Comparison of ENCODE assay signal across 9 cellular contexts in the genomic region with DNA sequence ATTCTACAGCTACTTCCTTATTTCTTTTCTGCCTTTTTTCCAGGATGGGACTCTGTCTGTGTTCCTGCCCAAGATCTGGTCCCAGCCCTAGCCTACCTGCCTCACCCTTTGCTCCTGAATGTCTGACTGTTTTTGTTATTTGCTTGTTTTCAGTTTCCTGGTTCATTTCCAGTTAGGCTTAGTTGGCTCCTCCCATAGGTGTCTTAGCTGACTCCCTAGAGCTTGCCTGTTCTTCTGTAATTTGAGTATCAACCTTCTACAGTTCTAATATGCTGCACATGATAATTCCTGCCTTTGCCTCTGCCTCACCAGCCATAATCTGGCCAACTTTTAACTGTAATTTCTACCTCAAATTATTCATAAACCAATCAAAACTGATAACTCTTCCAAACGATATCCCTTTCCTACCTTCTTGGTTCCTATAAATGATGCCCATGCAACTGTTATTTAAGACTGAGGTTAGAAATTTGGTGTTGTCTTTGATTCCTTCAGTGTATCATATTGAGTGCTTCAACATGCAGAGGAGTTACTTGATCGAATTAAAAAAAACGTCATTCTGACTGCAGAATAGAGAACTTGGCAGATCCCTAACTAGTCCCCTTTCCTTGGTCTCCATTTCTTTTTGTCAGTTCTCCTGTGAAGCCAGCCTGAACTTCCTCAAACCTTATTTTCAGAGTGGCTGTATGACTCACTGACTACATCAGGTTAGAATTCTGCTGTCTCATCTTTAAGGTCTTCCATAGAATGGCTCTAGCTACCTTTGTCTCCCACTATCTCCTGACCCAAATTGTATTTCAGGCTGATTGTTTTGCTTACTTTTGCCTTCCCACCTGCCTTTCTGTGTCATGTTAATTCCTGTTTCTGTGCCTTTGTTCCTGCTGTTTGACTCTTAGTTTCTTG. TPM values are rescaled to one million over a fixed set of nuclear protein-coding genes. Genes with fewer than 3 reads are reported as not detected.
DNase-seq lines count a peak whose midpoint lies in the region; ATAC-seq and TF ChIP-seq lines count a peak whose summit lies in the region.
"Had no signal": no experiment of that assay in that cellular context is flagged by ENCODE, and none has a peak within 500 bp of the region (broad histone marks: within the 10 kb centered on the region; RNA-seq: fewer than 3 reads in every experiment).

No MANE protein-coding gene starts in this region.

- H3K9me3 ChIP-seq in lung (ENCODE audit: control insufficient read depth in 2 of 2, insufficient read depth in 1 of 2, low read length in 1 of 2) (no peaks in the 10 kb centered on the region), uterus (no peaks in the 10 kb centered on the region)

- H3K27me3 Mint-ChIP-seq in activated T-cell treated with anti-CD3 and anti-CD28 coated beads, Interleukin-2, amount 50 U/mL, for 4 hours (ENCODE audit: low read depth): no peaks in the 10 kb centered on the region
- H3K27me3 Mint-ChIP-seq: activated naive CD8-positive, alpha-beta T cell treated with anti-CD3 and anti-CD28 coated beads, Interleukin-2, amount 10 ng/mL, durations not matched to agents 7 days and 5 days had no signal

- H3K27me3 ChIP-seq in lung (ENCODE audit: control insufficient read depth, insufficient read depth) (no peaks in the 10 kb centered on the region), uterus (no peaks in the 10 kb centered on the region)

- no peaks in the 10 kb centered on the region for H3K9me3 Mint-ChIP-seq in activated T-cell treated with anti-CD3 and anti-CD28 coated beads, Interleukin-2, amount 50 U/mL, for 4 hours
- H3K9me3 Mint-ChIP-seq: activated naive CD8-positive, alpha-beta T cell treated with anti-CD3 and anti-CD28 coated beads, Interleukin-2, amount 10 ng/mL, durations not matched to agents 7 days and 5 days had no signal

- H3K4me3 ChIP-seq in lung (no peak overlapping the region), uterus (no peak overlapping the region)

- peaks cover 42% of the 10 kb centered on the region for H3K4me1 Mint-ChIP-seq in activated T-cell treated with anti-CD3 and anti-CD28 coated beads, Interleukin-2, amount 50 U/mL, for 4 hours (ENCODE audit: low read depth)

- TF ChIP-seq CTCF in lung (IDR thresholded peaks at IDR 0.05; ENCODE audit: control extremely low read depth, extremely low read depth) (no peak), uterus (IDR thresholded peaks at IDR 0.05) (no peak)

- H3K36me3 ChIP-seq in lung (ENCODE audit: control insufficient read depth in 2 of 2, insufficient read depth in 2 of 2, low read length in 2 of 2): no peaks in the 10 kb centered on the region
- no peaks in the 10 kb centered on the region for H3K36me3 ChIP-seq in uterus

- peak; percentile 52 to 60 for ATAC-seq in activated T-cell treated with anti-CD3 and anti-CD28 coated beads, Interleukin-2, amount 50 U/mL, for 4 hours
- ATAC-seq in lung (ENCODE audit: insufficient read depth, low FRiP score): peak; percentile 52
- no peak for ATAC-seq in GM21528 (IDR thresholded peaks at IDR 0.05; ENCODE audit: low FRiP score, unreplicated experiment)
- no peak for ATAC-seq in HG03460 (IDR thresholded peaks at IDR 0.05; ENCODE audit: unreplicated experiment)

- in situ Hi-C loops in T47D (cut with HindIII; ENCODE audit: low pct_unique_long_range_greater_than_20kb, low sequenced_read_pairs): no loop called here

- no peak for DNase-seq in activated T-cell treated with anti-CD3 and anti-CD28 coated beads, Interleukin-2, amount 50 U/mL, for 4 hours
- DNase-seq in activated T-cell treated with anti-CD3 and anti-CD28 coated beads for 4 hours (no peak), NCI-H510A treated with DMSO at 0.1 percent for 48 hours (lab: John Stamatoyannopoulos, UW) (peak; percentile 57), T47D (ENCODE audit: low read depth in 1 of 2, low spot score in 1 of 2) (peak; percentile 23 to 77), lung (ENCODE audit: low spot score) (no peak), uterus (no peak)
- DNase-seq: activated naive CD8-positive, alpha-beta T cell treated with anti-CD3 and anti-CD28 coated beads, Interleukin-2, amount 10 ng/mL, durations not matched to agents 7 days and 5 days had no signal

- H3K27ac ChIP-seq in lung (ENCODE audit: low read depth in 1 of 2, low read length in 1 of 2) (peak overlapping the region in 1 of 2 donors; percentile 59), uterus (peak overlapping the region in 1 of 2 donors; percentile 25)

- H3K4me3 Mint-ChIP-seq in activated T-cell treated with anti-CD3 and anti-CD28 coated beads, Interleukin-2, amount 50 U/mL, for 4 hours: no peak overlapping the region
- H3K4me3 Mint-ChIP-seq: activated naive CD8-positive, alpha-beta T cell treated with anti-CD3 and anti-CD28 coated beads, Interleukin-2, amount 10 ng/mL, durations not matched to agents 7 days and 5 days had no signal

- H3K36me3 Mint-ChIP-seq in activated T-cell treated with anti-CD3 and anti-CD28 coated beads, Interleukin-2, amount 50 U/mL, for 4 hours (ENCODE audit: insufficient read depth): peaks cover 15% of the 10 kb centered on the region

- H3K4me1 ChIP-seq in lung (ENCODE audit: control insufficient read depth in 2 of 2, insufficient read depth in 2 of 2, low read length in 2 of 2): peaks cover 2 to 9% of the 10 kb centered on the region in 2 donors
- H3K4me1 ChIP-seq in uterus: no peaks in the 10 kb centered on the region

- intact Hi-C loops in uterus (cut with DNase I; ENCODE audit: low total_unique reads): no loop called here

- TF ChIP-seq POLR2A in uterus (IDR thresholded peaks at IDR 0.05): no peak

- WGBS in lung, 2 donors: 61 to 74% methylated on average over 3 of the region's 3 CpGs

RNA-seq across cellular contexts. Expression of a gene that starts 8.4 kb away (rescaled TPM):
- 10 to 100 TPM; 40.2 to 45.3 (median 43.6) TPM for total RNA-seq in activated T-cell treated with anti-CD3 and anti-CD28 coated beads, Interleukin-2, amount 50 U/mL, for 4 hours
- 100 to 1,000 TPM in 1 of 2 donors, 10 to 100 TPM in 1; 84.4 to 109 TPM for total RNA-seq in lung
- 10 to 100 TPM; 27.6 to 30.9 TPM for polyA plus RNA-seq in lung
- 100 to 1,000 TPM in 3 of 4 donors, 10 to 100 TPM in 1; 76.5 to 226 (median 159) TPM for total RNA-seq in uterus

Comparison
In these comparisons a context has a peak if more than half of its experiments do, and no peak if none do; other contexts are left out.
1. ATAC-seq: peak in activated T-cell treated with anti-CD3 and anti-CD28 coated beads, Interleukin-2, amount 50 U/mL, for 4 hours (2 of 2) and lung (single experiment); none in GM21528 (single experiment) and HG03460 (single experiment).
2. DNase-seq: peak in NCI-H510A treated with DMSO at 0.1 percent for 48 hours (single experiment) and T47D (2 of 2); none in activated T-cell treated with anti-CD3 and anti-CD28 coated beads, Interleukin-2, amount 50 U/mL, for 4 hours (single experiment), activated T-cell treated with anti-CD3 and anti-CD28 coated beads for 4 hours (single experiment), lung (single experiment) and uterus (0 of 2).